1 cellular context compared by ENCODE assay signal in the genomic region with DNA sequence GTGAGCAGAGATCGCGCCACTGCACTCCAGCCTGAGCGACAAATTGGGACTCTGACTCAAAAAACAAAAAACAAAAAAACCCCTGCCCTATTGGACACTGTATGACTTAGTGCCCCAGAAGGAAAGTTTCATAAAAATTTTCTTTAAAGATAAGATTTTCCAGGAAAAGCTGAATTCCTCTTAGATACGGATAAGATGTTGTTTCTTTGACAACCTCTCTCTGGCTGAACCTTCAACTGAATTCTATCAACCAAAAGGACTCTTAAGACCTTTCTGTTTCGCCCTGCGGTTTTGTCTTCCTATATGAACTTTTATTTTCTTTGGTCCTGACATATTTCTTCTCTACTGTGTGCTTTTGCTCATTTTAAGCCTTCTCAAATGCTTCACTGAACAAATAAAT.
TF ChIP-seq lines count a peak whose summit lies in the region.

No MANE protein-coding gene starts in this region.

TF ChIP-seq in endothelial cell of umbilical vein, 7 proteins besides CTCF, POLR2A, EP300 and RAD21:
- TF ChIP-seq MYC (IDR thresholded peaks at IDR 0.05; ENCODE audit: low read depth, low read length) (no peak), POLR2AphosphoS5 (IDR thresholded peaks at IDR 0.05; ENCODE audit: insufficient read depth, low read depth, low read length) (no peak), GATA2 (IDR thresholded peaks at IDR 0.05; ENCODE audit: insufficient read depth, insufficient read length, low read depth, low read length) (no peak), EZH2 (IDR thresholded peaks at IDR 0.05; ENCODE audit: borderline replicate concordance, low read depth, low read length, severe bottlenecking) (no peak), FOS (IDR thresholded peaks at IDR 0.05; ENCODE audit: borderline replicate concordance, insufficient read depth, low read length) (no peak), JUN (IDR thresholded peaks at IDR 0.05; ENCODE audit: borderline replicate concordance, insufficient read depth, insufficient read length, low read depth) (no peak)
- TF ChIP-seq, protein P1, sequence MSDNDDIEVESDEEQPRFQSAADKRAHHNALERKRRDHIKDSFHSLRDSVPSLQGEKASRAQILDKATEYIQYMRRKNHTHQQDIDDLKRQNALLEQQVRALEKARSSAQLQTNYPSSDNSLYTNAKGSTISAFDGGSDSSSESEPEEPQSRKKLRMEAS (IDR thresholded peaks at IDR 0.05; ENCODE audit: insufficient read depth, insufficient read length), result no peak
